Comparison of ENCODE assay signal across 1 cellular context in the genomic region with DNA sequence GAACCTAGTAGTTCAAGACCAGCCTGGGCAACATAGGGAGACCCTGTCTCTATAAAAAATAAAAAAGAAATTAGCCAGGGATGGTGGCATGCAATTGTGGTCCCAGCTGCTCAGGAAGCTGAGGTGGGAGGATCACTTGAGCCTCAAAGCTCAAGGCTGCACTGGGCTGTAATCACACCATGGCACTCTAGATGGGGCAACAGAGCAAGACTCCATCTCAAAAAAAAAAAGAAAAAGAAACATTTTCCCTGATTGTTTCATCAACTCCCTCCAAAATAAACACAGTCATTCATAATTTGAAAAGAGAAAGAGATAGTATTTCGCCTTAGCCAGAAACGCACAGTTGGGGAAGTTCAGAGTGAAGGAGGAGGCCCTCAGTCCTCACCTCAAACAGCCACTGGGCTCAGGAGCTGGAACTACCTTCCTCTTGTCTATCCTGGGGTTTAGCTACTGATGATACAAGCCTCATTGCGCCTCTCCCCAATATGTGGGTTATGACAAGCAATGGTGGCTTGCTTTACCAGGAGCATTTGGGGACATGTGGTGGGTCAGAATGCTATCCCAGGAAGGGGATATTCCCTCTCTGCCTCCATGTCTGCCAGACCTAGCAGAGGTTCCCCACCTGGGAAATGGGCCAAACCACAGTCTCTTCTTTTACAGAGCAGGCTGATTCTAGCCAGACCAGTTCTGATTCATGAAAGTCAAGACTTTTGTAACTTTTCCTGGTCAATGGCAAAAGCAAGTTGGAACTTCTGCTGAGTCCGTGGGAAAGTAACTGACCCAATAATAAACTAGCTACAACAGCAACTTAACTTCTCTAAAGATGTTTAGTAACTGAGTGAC.
TF ChIP-seq lines count a peak whose summit lies in the region.

No MANE protein-coding gene starts in this region.

TF ChIP-seq in GM12878, 131 proteins besides CTCF, POLR2A, EP300 and RAD21 (continued from another document):
- TF ChIP-seq, protein P1, sequence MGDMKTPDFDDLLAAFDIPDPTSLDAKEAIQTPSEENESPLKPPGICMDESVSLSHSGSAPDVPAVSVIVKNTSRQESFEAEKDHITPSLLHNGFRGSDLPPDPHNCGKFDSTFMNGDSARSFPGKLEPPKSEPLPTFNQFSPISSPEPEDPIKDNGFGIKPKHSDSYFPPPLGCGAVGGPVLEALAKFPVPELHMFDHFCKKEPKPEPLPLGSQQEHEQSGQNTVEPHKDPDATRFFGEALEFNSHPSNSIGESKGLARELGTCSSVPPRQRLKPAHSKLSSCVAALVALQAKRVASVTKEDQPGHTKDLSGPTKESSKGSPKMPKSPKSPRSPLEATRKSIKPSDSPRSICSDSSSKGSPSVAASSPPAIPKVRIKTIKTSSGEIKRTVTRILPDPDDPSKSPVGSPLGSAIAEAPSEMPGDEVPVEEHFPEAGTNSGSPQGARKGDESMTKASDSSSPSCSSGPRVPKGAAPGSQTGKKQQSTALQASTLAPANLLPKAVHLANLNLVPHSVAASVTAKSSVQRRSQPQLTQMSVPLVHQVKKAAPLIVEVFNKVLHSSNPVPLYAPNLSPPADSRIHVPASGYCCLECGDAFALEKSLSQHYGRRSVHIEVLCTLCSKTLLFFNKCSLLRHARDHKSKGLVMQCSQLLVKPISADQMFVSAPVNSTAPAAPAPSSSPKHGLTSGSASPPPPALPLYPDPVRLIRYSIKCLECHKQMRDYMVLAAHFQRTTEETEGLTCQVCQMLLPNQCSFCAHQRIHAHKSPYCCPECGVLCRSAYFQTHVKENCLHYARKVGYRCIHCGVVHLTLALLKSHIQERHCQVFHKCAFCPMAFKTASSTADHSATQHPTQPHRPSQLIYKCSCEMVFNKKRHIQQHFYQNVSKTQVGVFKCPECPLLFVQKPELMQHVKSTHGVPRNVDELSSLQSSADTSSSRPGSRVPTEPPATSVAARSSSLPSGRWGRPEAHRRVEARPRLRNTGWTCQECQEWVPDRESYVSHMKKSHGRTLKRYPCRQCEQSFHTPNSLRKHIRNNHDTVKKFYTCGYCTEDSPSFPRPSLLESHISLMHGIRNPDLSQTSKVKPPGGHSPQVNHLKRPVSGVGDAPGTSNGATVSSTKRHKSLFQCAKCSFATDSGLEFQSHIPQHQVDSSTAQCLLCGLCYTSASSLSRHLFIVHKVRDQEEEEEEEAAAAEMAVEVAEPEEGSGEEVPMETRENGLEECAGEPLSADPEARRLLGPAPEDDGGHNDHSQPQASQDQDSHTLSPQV (IDR thresholded peaks at IDR 0.05), result no peak
- no peak for TF ChIP-seq EGR1 (IDR thresholded peaks at IDR 0.05; ENCODE audit: borderline replicate concordance in 1 of 2, low read depth in 2 of 2, low read length in 2 of 2)
- TF ChIP-seq, protein P2, sequence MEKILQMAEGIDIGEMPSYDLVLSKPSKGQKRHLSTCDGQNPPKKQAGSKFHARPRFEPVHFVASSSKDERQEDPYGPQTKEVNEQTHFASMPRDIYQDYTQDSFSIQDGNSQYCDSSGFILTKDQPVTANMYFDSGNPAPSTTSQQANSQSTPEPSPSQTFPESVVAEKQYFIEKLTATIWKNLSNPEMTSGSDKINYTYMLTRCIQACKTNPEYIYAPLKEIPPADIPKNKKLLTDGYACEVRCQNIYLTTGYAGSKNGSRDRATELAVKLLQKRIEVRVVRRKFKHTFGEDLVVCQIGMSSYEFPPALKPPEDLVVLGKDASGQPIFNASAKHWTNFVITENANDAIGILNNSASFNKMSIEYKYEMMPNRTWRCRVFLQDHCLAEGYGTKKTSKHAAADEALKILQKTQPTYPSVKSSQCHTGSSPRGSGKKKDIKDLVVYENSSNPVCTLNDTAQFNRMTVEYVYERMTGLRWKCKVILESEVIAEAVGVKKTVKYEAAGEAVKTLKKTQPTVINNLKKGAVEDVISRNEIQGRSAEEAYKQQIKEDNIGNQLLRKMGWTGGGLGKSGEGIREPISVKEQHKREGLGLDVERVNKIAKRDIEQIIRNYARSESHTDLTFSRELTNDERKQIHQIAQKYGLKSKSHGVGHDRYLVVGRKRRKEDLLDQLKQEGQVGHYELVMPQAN (conservative IDR thresholded peaks at IDR 0.05), result no peak
- no peak for TF ChIP-seq SMAD1 (IDR thresholded peaks at IDR 0.05; ENCODE audit: low read depth, partially characterized antibody)
- no peak for TF ChIP-seq TBL1XR1 (IDR thresholded peaks at IDR 0.05; ENCODE audit: low read depth, low read length)
- TF ChIP-seq RFX5 (IDR thresholded peaks at IDR 0.05; ENCODE audit: low read depth, low read length), result no peak
- no peak for TF ChIP-seq MLLT1 (IDR thresholded peaks at IDR 0.05)
TF ChIP-seq in GM12878: peak in this region for 0.
